Comparison of ENCODE assay signal across 1 cellular context in the genomic region with DNA sequence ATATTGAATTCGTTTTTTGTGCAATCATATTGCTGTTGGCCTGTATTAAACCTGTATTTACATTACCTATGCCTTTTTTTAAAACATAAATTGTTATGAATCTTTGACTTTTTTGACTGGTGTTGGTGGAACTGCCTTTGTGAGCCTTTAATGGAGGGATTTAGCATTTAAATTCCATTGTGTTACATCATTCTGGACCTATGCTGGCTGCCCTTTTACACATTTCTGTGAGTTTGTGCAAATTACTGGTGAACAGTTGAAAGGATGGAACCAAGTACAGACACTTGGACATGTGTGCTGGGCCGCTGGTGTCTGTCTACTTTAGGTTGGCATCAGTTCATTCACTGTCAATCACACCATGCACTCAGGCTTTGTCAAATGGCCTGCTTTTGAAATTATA.
TF ChIP-seq lines count a peak whose summit lies in the region.

No MANE protein-coding gene starts in this region.

TF ChIP-seq in GM23338, 12 proteins besides CTCF, POLR2A, EP300 and RAD21 (continued from another document):
- TF ChIP-seq, protein P1, sequence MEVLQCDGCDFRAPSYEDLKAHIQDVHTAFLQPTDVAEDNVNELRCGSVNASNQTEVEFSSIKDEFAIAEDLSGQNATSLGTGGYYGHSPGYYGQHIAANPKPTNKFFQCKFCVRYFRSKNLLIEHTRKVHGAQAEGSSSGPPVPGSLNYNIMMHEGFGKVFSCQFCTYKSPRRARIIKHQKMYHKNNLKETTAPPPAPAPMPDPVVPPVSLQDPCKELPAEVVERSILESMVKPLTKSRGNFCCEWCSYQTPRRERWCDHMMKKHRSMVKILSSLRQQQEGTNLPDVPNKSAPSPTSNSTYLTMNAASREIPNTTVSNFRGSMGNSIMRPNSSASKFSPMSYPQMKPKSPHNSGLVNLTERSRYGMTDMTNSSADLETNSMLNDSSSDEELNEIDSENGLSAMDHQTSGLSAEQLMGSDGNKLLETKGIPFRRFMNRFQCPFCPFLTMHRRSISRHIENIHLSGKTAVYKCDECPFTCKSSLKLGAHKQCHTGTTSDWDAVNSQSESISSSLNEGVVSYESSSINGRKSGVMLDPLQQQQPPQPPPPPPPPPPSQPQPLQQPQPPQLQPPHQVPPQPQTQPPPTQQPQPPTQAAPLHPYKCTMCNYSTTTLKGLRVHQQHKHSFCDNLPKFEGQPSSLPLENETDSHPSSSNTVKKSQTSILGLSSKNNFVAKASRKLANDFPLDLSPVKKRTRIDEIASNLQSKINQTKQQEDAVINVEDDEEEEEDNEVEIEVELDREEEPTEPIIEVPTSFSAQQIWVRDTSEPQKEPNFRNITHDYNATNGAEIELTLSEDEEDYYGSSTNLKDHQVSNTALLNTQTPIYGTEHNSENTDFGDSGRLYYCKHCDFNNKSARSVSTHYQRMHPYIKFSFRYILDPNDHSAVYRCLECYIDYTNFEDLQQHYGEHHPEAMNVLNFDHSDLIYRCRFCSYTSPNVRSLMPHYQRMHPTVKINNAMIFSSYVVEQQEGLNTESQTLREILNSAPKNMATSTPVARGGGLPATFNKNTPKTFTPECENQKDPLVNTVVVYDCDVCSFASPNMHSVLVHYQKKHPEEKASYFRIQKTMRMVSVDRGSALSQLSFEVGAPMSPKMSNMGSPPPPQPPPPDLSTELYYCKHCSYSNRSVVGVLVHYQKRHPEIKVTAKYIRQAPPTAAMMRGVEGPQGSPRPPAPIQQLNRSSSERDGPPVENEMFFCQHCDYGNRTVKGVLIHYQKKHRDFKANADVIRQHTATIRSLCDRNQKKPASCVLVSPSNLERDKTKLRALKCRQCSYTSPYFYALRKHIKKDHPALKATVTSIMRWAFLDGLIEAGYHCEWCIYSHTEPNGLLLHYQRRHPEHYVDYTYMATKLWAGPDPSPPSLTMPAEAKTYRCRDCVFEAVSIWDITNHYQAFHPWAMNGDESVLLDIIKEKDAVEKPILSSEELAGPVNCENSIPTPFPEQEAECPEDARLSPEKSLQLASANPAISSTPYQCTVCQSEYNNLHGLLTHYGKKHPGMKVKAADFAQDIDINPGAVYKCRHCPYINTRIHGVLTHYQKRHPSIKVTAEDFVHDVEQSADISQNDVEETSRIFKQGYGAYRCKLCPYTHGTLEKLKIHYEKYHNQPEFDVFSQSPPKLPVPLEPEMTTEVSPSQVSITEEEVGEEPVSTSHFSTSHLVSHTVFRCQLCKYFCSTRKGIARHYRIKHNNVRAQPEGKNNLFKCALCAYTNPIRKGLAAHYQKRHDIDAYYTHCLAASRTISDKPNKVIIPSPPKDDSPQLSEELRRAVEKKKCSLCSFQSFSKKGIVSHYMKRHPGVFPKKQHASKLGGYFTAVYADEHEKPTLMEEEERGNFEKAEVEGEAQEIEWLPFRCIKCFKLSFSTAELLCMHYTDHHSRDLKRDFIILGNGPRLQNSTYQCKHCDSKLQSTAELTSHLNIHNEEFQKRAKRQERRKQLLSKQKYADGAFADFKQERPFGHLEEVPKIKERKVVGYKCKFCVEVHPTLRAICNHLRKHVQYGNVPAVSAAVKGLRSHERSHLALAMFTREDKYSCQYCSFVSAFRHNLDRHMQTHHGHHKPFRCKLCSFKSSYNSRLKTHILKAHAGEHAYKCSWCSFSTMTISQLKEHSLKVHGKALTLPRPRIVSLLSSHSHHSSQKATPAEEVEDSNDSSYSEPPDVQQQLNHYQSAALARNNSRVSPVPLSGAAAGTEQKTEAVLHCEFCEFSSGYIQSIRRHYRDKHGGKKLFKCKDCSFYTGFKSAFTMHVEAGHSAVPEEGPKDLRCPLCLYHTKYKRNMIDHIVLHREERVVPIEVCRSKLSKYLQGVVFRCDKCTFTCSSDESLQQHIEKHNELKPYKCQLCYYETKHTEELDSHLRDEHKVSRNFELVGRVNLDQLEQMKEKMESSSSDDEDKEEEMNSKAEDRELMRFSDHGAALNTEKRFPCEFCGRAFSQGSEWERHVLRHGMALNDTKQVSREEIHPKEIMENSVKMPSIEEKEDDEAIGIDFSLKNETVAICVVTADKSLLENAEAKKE (CRISPR knock-in tag; IDR thresholded peaks at IDR 0.05): no peak
- TF ChIP-seq ZNF331 (CRISPR knock-in tag; IDR thresholded peaks at IDR 0.05; ENCODE audit: low read depth): no peak
- TF ChIP-seq, protein P2, sequence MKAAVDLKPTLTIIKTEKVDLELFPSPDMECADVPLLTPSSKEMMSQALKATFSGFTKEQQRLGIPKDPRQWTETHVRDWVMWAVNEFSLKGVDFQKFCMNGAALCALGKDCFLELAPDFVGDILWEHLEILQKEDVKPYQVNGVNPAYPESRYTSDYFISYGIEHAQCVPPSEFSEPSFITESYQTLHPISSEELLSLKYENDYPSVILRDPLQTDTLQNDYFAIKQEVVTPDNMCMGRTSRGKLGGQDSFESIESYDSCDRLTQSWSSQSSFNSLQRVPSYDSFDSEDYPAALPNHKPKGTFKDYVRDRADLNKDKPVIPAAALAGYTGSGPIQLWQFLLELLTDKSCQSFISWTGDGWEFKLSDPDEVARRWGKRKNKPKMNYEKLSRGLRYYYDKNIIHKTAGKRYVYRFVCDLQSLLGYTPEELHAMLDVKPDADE (IDR thresholded peaks at IDR 0.05): no peak
- TF ChIP-seq REST (IDR thresholded peaks at IDR 0.05; ENCODE audit: unreplicated experiment): no peak
- no peak for TF ChIP-seq STAT1 (IDR thresholded peaks at IDR 0.05; ENCODE audit: unreplicated experiment)
- TF ChIP-seq EZH2 (IDR thresholded peaks at IDR 0.05; ENCODE audit: low read depth, unreplicated experiment): no peak
- no peak for TF ChIP-seq CREB1 (CRISPR knock-in tag; IDR thresholded peaks at IDR 0.05; ENCODE audit: low read depth)
- TF ChIP-seq POLR2AphosphoS5 (IDR thresholded peaks at IDR 0.05; ENCODE audit: low read depth): no peak
